8 cellular contexts compared by ENCODE assay signal in the genomic region with DNA sequence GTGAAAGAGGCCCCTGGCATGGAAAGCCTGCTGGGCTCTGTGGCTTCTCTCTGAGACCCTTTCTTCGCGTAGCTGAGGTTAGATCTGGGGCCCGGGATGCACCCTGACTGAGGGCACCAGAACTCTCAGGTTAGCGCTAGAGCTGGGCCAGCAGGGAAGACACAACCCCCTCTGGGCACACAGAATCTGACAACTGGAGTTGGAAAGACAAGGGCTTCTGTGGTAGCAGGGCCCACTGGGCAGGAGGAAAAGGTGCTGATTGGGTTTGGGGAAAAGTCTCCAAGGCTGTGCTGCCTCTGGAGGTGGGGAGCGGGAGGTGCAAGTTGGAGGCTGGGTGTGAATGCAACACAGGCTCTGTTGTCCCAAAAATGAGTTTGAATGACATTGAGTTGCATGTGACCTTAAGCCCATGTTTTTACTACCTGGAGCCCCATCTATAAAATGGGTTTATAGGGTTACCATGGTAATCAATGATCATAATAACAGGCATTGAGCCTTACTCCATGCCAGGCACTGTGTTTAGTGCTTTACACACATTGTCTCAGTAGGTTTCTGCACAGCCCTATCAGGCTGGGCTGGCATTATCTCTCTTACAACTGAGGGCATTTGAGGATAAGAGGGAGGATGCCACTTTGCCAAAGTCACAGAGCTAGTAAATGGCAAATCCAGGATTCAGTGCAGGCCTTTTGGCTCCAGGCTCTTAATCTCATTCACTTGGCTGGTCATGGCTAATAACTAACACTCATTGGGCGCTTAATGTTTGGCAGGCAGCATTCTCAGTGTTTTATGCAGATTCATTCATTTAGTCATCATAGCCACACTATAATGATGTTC. TPM values are rescaled to one million over a fixed set of nuclear protein-coding genes. Genes with fewer than 3 reads are reported as not detected.
DNase-seq lines count a peak whose midpoint lies in the region; ATAC-seq and TF ChIP-seq lines count a peak whose summit lies in the region.

No MANE protein-coding gene starts in this region.

- H3K27ac ChIP-seq in esophagus squamous epithelium (peak overlapping the region in 3 of 4 donors; percentile 53 to 67 (median 59)), skeletal muscle tissue (ENCODE audit: low read depth, low read length) (peak overlapping the region; percentile 12)

- DNase-seq in activated CD8-positive, alpha-beta memory T cell treated with anti-CD3 and anti-CD28 coated beads, Interleukin-2, amount 10 ng/mL, durations not matched to agents 7 days and 5 days, result no peak
- no peak for DNase-seq in activated CD8-positive, alpha-beta memory T cell treated with anti-CD3 and anti-CD28 coated beads, Interleukin-2, amount 50 U/mL, for 48 hours
- DNase-seq in RKO (ENCODE audit: low spot score), result peak; percentile 27
- DNase-seq in esophagus squamous epithelium (lab: John Stamatoyannopoulos, UW), result no peak
- no peak for DNase-seq in dedifferentiated amniotic fluid mesenchymal stem cell (ENCODE audit: extremely low spot score)

- H3K4me1 Mint-ChIP-seq in activated CD8-positive, alpha-beta memory T cell treated with anti-CD3 and anti-CD28 coated beads, Interleukin-2, amount 10 ng/mL, durations not matched to agents 7 days and 5 days, result peaks cover 12% of the 10 kb centered on the region

- H3K27me3 ChIP-seq in esophagus squamous epithelium (no peaks in the 10 kb centered on the region), skeletal muscle tissue (ENCODE audit: control insufficient read depth in 3 of 3, insufficient read depth in 3 of 3, low read length in 3 of 3) (no peaks in the 10 kb centered on the region)

- H3K36me3 Mint-ChIP-seq in activated CD8-positive, alpha-beta memory T cell treated with anti-CD3 and anti-CD28 coated beads, Interleukin-2, amount 10 ng/mL, durations not matched to agents 7 days and 5 days, result no peaks in the 10 kb centered on the region

- CTCF ChIA-PET in activated CD8-positive, alpha-beta memory T cell treated with anti-CD3 and anti-CD28 coated beads, Interleukin-2, amount 10 ng/mL, durations not matched to agents 7 days and 5 days (lab: Charles Lee), result interaction anchor here (0.7 to 1.6 kb wide), 3 partner anchors 14 to 99 kb away, joined by 3 to 5 read pairs (median 3); no protein-coding TSS in a partner anchor

- H3K9me3 ChIP-seq in esophagus squamous epithelium (no peaks in the 10 kb centered on the region), skeletal muscle tissue (ENCODE audit: control insufficient read depth in 3 of 3, low read length in 3 of 3) (no peaks in the 10 kb centered on the region)

- H3K4me3 ChIP-seq in esophagus squamous epithelium, result no peak overlapping the region
- no peak overlapping the region for H3K4me3 ChIP-seq in skeletal muscle tissue (ENCODE audit: low read length in 3 of 3)

- WGBS in esophagus squamous epithelium, 2 donors, result 72 to 82% methylated on average over 2 to 5 of the region's 6 CpGs

- H3K4me3 Mint-ChIP-seq in activated CD8-positive, alpha-beta memory T cell treated with anti-CD3 and anti-CD28 coated beads, Interleukin-2, amount 10 ng/mL, durations not matched to agents 7 days and 5 days, result no peak overlapping the region

- no peak overlapping the region for H3K27ac Mint-ChIP-seq in activated CD8-positive, alpha-beta memory T cell treated with anti-CD3 and anti-CD28 coated beads, Interleukin-2, amount 10 ng/mL, durations not matched to agents 7 days and 5 days

- H3K9ac ChIP-seq in skeletal muscle tissue (ENCODE audit: low read depth in 1 of 3, low read length in 3 of 3), result peak overlapping the region in 1 of 3 donors; percentile 10

- peaks cover 31% of the 10 kb centered on the region for H3K27me3 Mint-ChIP-seq in activated CD8-positive, alpha-beta memory T cell treated with anti-CD3 and anti-CD28 coated beads, Interleukin-2, amount 10 ng/mL, durations not matched to agents 7 days and 5 days

- peak in 4 of 6 experiments; percentile 42 to 56 (median 46) for TF ChIP-seq CTCF in esophagus squamous epithelium (IDR thresholded peaks at IDR 0.05)

- no peaks in the 10 kb centered on the region for H3K9me3 Mint-ChIP-seq in activated CD8-positive, alpha-beta memory T cell treated with anti-CD3 and anti-CD28 coated beads, Interleukin-2, amount 10 ng/mL, durations not matched to agents 7 days and 5 days (ENCODE audit: low read depth)

- intact Hi-C loops in esophagus squamous epithelium (cut with DNase I), result no loop called here

- TF ChIP-seq POLR2A in esophagus squamous epithelium (IDR thresholded peaks at IDR 0.05), result no peak

- H3K36me3 ChIP-seq in esophagus squamous epithelium, result no peaks in the 10 kb centered on the region
- no peaks in the 10 kb centered on the region for H3K36me3 ChIP-seq in skeletal muscle tissue (ENCODE audit: control insufficient read depth in 3 of 3, insufficient read depth in 3 of 3, low read length in 3 of 3)

- peak; percentile 69 for ATAC-seq in activated CD8-positive, alpha-beta memory T cell treated with anti-CD3 and anti-CD28 coated beads, Interleukin-2, amount 10 ng/mL, durations not matched to agents 7 days and 5 days
- ATAC-seq in HG02981 (IDR thresholded peaks at IDR 0.05; ENCODE audit: unreplicated experiment), result no peak
- ATAC-seq in GM21423 (IDR thresholded peaks at IDR 0.05; ENCODE audit: unreplicated experiment), result no peak

- H3K4me1 ChIP-seq in esophagus squamous epithelium, result peaks cover 0 to 31% (median 7%) of the 10 kb centered on the region in 3 donors
- peaks cover 7 to 10% (median 9%) of the 10 kb centered on the region in 3 donors for H3K4me1 ChIP-seq in skeletal muscle tissue (ENCODE audit: control insufficient read depth in 3 of 3, insufficient read depth in 3 of 3, low read length in 3 of 3)

RNA-seq across cellular contexts. Expression of gene IGFBP4, which starts 9.5 kb away (rescaled TPM):
- 1 to 10 TPM; 3.4 to 5.9 TPM for total RNA-seq in activated CD8-positive, alpha-beta memory T cell treated with anti-CD3 and anti-CD28 coated beads, Interleukin-2, amount 10 ng/mL, durations not matched to agents 7 days and 5 days
- total RNA-seq in esophagus squamous epithelium, result 100 to 1,000 TPM in 1 of 4 donors, 10 to 100 TPM in 3; 27.1 to 154 (median 73.0) TPM
- 76.2 TPM for total RNA-seq in skeletal muscle tissue

RNA-seq across cellular contexts. Expression of gene TOP2A, which starts 16.1 kb away (rescaled TPM):
- 100 to 1,000 TPM; 310 to 347 TPM for total RNA-seq in activated CD8-positive, alpha-beta memory T cell treated with anti-CD3 and anti-CD28 coated beads, Interleukin-2, amount 10 ng/mL, durations not matched to agents 7 days and 5 days
- total RNA-seq in esophagus squamous epithelium, result 10 to 100 TPM; 24.9 to 87.1 (median 50.6) TPM
- total RNA-seq in skeletal muscle tissue, result 21.4 TPM

Comparison
In these comparisons a context has a peak if more than half of its experiments do, and no peak if none do; other contexts are left out.
1. RNA of gene IGFBP4, which starts 9.5 kb away (total RNA-seq): 27.1 to 154 TPM in esophagus squamous epithelium and 76.2 TPM in skeletal muscle tissue (single experiment); 3.4 to 5.9 TPM in activated CD8-positive, alpha-beta memory T cell treated with anti-CD3 and anti-CD28 coated beads, Interleukin-2, amount 10 ng/mL, durations not matched to agents 7 days and 5 days; every median in the first group is over 4 times any median in the second.